In the genomic region with DNA sequence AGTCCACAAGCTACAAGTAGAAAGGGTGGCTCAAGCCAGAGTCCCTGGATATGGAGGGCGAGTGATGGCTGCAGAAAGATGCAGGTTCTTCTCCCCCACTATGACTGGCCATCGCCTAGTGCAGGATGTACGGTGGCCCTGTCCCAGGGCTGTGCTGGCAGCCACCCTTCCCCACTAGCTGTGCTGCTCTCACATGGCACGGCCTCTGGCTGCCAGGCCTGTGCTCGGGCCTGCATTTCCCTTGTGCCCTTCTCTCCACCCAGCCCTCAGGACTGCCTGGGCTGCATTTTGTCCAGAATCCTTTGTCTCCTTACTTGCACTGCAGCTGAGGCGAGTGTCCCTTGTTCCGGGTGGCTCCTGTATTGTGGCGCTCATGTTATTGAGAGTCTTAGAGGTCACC, we compare ENCODE assay signal across 11 cellular contexts. TPM values are rescaled to one million over a fixed set of nuclear protein-coding genes. Genes with fewer than 3 reads are reported as not detected.
DNase-seq lines count a peak whose midpoint lies in the region; FAIRE-seq and TF ChIP-seq lines count a peak whose summit lies in the region.
"Had no signal": no experiment of that assay in that cellular context is flagged by ENCODE, and none has a peak within 500 bp of the region (broad histone marks: within the 10 kb centered on the region; RNA-seq: fewer than 3 reads in every experiment).

No MANE protein-coding gene starts in this region.

- H3K36me3 ChIP-seq in NT2/D1 (ENCODE audit: insufficient read depth, insufficient read length, low read length) (no peaks in the 10 kb centered on the region), esophagus muscularis mucosa (no peaks in the 10 kb centered on the region), osteoblast (ENCODE audit: insufficient read depth, low read length) (no peaks in the 10 kb centered on the region)

- no peak overlapping the region for H2AFZ ChIP-seq in osteoblast (ENCODE audit: low read length)

- intact Hi-C loops in esophagus muscularis mucosa (cut with DNase I): loop anchor here (2.0 to 10.0 kb wide), 5 partner anchors 67 to 405 kb away; a partner anchor contains a TSS

- TF ChIP-seq CTCF in 22Rv1 (IDR thresholded peaks at IDR 0.05) (no peak), esophagus muscularis mucosa (IDR thresholded peaks at IDR 0.05) (no peak), osteoblast (IDR thresholded peaks at IDR 0.05; ENCODE audit: extremely low read depth, low read depth, low read length) (no peak)

- H3K9ac ChIP-seq in NT2/D1 (ENCODE audit: insufficient read length, low read depth): peak overlapping the region; percentile 1

- no peaks in the 10 kb centered on the region for H3K9me3 ChIP-seq in NT2/D1 (ENCODE audit: insufficient read depth, low read length)
- no peaks in the 10 kb centered on the region for H3K9me3 ChIP-seq in esophagus muscularis mucosa
- no peaks in the 10 kb centered on the region for H3K9me3 ChIP-seq in osteoblast (ENCODE audit: low read depth, low read length)

- peaks cover 16% of the 10 kb centered on the region for H3K4me1 ChIP-seq in NT2/D1 (ENCODE audit: insufficient read depth, insufficient read length)
- peaks cover 11 to 45% (median 31%) of the 10 kb centered on the region in 4 donors for H3K4me1 ChIP-seq in esophagus muscularis mucosa
- H3K4me1 ChIP-seq in osteoblast (ENCODE audit: insufficient read depth, low read length): peaks cover 13% of the 10 kb centered on the region

- FAIRE-seq in GM19239 (lab: Jason Lieb, UNC): no peak
- FAIRE-seq: A204.1 had no signal

- H3K27me3 ChIP-seq in NT2/D1 (ENCODE audit: insufficient read depth, insufficient read length): peaks cover 35% of the 10 kb centered on the region
- peaks cover 0 to 10% (median 0%) of the 10 kb centered on the region in 4 donors for H3K27me3 ChIP-seq in esophagus muscularis mucosa
- H3K27me3 ChIP-seq in osteoblast (ENCODE audit: insufficient read depth, low read length): peaks cover 14% of the 10 kb centered on the region

- peak overlapping the region; percentile 100; the same call in 1 of the 2 replicates for H3K27ac ChIP-seq in 22Rv1
- H3K27ac ChIP-seq in esophagus muscularis mucosa (replicated peaks in 1 of 4): peak overlapping the region in 2 of 4 donors; percentile 89 to 91
- H3K27ac ChIP-seq in osteoblast (ENCODE audit: low read depth, low read length): no peak overlapping the region

- WGBS in esophagus muscularis mucosa: 78% methylated on average over 5 of the region's 8 CpGs

- H3K4me3 ChIP-seq in NT2/D1 (ENCODE audit: insufficient read length, low read depth): no peak overlapping the region
- no peak overlapping the region for H3K4me3 ChIP-seq in esophagus muscularis mucosa
- no peak overlapping the region for H3K4me3 ChIP-seq in osteoblast (ENCODE audit: insufficient read depth, low read length)
- H3K4me3 ChIP-seq: GM12878 had no signal

- DNase-seq in NT2/D1 (ENCODE audit: low read depth, low spot score) (no peak), esophagus muscularis mucosa (ENCODE audit: extremely low spot score) (peak; percentile 57), osteoblast (ENCODE audit: insufficient read length, low spot score, missing footprints) (peak; percentile 37), glomerular visceral epithelial cell (ENCODE audit: extremely low spot score) (no peak), GM19239 (ENCODE audit: insufficient read length, low spot score) (no peak), NCI-H82 (lab: John Stamatoyannopoulos, UW) (no peak)
- DNase-seq: NCI-H748 treated with DMSO at 0.1 percent for 48 hours had no signal

- H3K4me2 ChIP-seq in osteoblast (ENCODE audit: insufficient read depth, low read length): no peak overlapping the region

- no peaks in the 10 kb centered on the region for H3K79me2 ChIP-seq in osteoblast (ENCODE audit: insufficient read depth, low read length)

- TF ChIP-seq POLR2A in esophagus muscularis mucosa (IDR thresholded peaks at IDR 0.05; ENCODE audit: low read depth): no peak

- no peak for TF ChIP-seq EP300 in esophagus muscularis mucosa (IDR thresholded peaks at IDR 0.05)

- H4K20me1 ChIP-seq in osteoblast (ENCODE audit: insufficient read depth, low read length): no peaks in the 10 kb centered on the region

RNA-seq across cellular contexts. Expression of a gene that starts 1.6 kb away (rescaled TPM):
- total RNA-seq in esophagus muscularis mucosa (100 to 1,000 TPM; 172 to 287 (median 231) TPM), osteoblast (1.8 and 4.4 TPM in 2 replicates)
- total RNA-seq: CD4-positive, alpha-beta memory T cell had no signal

RNA-seq across cellular contexts. Expression of a gene that starts 59.2 kb away (rescaled TPM):
- total RNA-seq in esophagus muscularis mucosa (under 1 TPM; 0.42 to 0.99 (median 0.61) TPM), osteoblast (0.59 and 0.72 TPM in 2 replicates)

Comparison
In these comparisons a context has a peak if more than half of its experiments do, and no peak if none do; other contexts are left out.
1. DNase-seq: peak in esophagus muscularis mucosa (single experiment) and osteoblast (single experiment); none in NT2/D1 (single experiment), glomerular visceral epithelial cell (single experiment), GM19239 (single experiment) and NCI-H82 (single experiment).
2. RNA of a gene that starts 1.6 kb away (total RNA-seq): 172 to 287 TPM in esophagus muscularis mucosa; 1.8 to 4.4 TPM in osteoblast; every median in the first group is over 10 times any median in the second.